Comparison of ENCODE assay signal across 7 cellular contexts in genomic region chr1:114757455-114758250, GRCh38. TPM values are rescaled to one million over a fixed set of nuclear protein-coding genes. Genes with fewer than 3 reads are reported as not detected.
DNase-seq lines count a peak whose midpoint lies in the region; ATAC-seq lines count a peak whose summit lies in the region.

Gene CSDE1, minus strand, starts transcription at chr1:114757984. Its CDS starts 18,094 bp downstream, at chr1:114739890.

- ATAC-seq in GM18511 (IDR thresholded peaks at IDR 0.05; ENCODE audit: unreplicated experiment): peak; percentile 86
- ATAC-seq in HG03039 (IDR thresholded peaks at IDR 0.05; ENCODE audit: unreplicated experiment): peak; percentile 76

- DNase-seq in NCI-H2081 (lab: John Stamatoyannopoulos, UW): peak; percentile 90 to 95
- DNase-seq in T1000 (lab: John Stamatoyannopoulos, UW): peak; percentile 94
- peak; percentile 99 for DNase-seq in astrocyte of the hippocampus (ENCODE audit: low read depth, low spot score)
- peak; percentile 86 for DNase-seq in hepatic stellate cell (ENCODE audit: low spot score)
- DNase-seq in renal cortical epithelial cell (ENCODE audit: low read depth): peak; percentile 96

RNA-seq across cellular contexts. Expression of gene CSDE1, which starts in this region (rescaled TPM):
- 755 and 829 TPM in 2 replicates for total RNA-seq in renal cortical epithelial cell

Comparison
In these comparisons a context has a peak if more than half of its experiments do, and no peak if none do; other contexts are left out.
1. Peak in every context shown above with its lines: DNase-seq and ATAC-seq.